In the genomic region with DNA sequence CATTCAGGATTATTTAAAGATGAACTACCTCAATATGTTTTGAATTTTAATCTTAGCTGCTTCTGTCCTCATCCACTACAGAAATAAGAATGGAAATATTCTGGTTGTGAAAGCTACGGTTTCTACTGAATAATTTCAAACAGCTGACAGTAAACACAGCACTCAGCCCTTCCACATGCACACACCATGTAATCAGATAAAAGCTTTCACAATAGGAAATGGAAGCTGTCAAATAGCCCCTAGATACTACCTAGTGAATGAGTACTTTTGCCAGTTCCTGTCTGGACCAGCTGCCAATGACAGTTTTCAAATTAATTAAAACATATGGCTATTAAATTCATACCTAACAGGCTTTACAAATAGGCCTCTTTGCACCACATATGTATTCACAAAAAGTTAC, we compare ENCODE assay signal across 10 cellular contexts.
DNase-seq lines count a peak whose midpoint lies in the region; ATAC-seq and FAIRE-seq lines count a peak whose summit lies in the region.
"Had no signal": no experiment of that assay in that cellular context is flagged by ENCODE, and none has a peak within 500 bp of the region (broad histone marks: within the 10 kb centered on the region; RNA-seq: fewer than 3 reads in every experiment).

No MANE protein-coding gene starts in this region.

- DNase-seq in GM04503 (ENCODE audit: low read depth): peak; percentile 11
- DNase-seq in NCI-H748 (lab: John Stamatoyannopoulos, UW; ENCODE audit: unreplicated experiment): peak; percentile 75
- DNase-seq in fibroblast of the conjunctiva (ENCODE audit: low read depth): peak; percentile 9
- DNase-seq in stimulated activated naive CD4-positive, alpha-beta T cell (lab: John Stamatoyannopoulos, UW): no peak
- DNase-seq in urothelium cell line (ENCODE audit: low spot score): no peak
- DNase-seq: activated gamma-delta T cell, kidney had no signal

- FAIRE-seq in urothelium cell line (lab: Jason Lieb, UNC): no peak
- FAIRE-seq: kidney had no signal

- ATAC-seq in HG02973 (IDR thresholded peaks at IDR 0.05; ENCODE audit: unreplicated experiment) (peak; percentile 94), GM18520 (IDR thresholded peaks at IDR 0.05; ENCODE audit: unreplicated experiment) (no peak), HG02885 (IDR thresholded peaks at IDR 0.05; ENCODE audit: poor library complexity, unreplicated experiment) (no peak)

Comparison
In these comparisons a context has a peak if more than half of its experiments do, and no peak if none do; other contexts are left out.
1. DNase-seq: peak in GM04503 (single experiment), NCI-H748 (single experiment) and fibroblast of the conjunctiva (single experiment); none in stimulated activated naive CD4-positive, alpha-beta T cell (0 of 6) and urothelium cell line (single experiment).